In genomic region chr19:55112246-55112780, GRCh38 we compare ENCODE assay signal across 2 cellular contexts.
TF ChIP-seq lines count a peak whose summit lies in the region.

No MANE protein-coding gene starts in this region.

TF ChIP-seq in SK-N-SH, 30 proteins besides CTCF, POLR2A, EP300 and RAD21 (continued from another document):
- TF ChIP-seq IRF3 (IDR thresholded peaks at IDR 0.05; ENCODE audit: low read depth, low read length) (no peak), RCOR1 (IDR thresholded peaks at IDR 0.05; ENCODE audit: low read length) (no peak), MEF2A (IDR thresholded peaks at IDR 0.05; ENCODE audit: borderline replicate concordance, low read depth) (no peak)

TF ChIP-seq in SK-N-SH treated with all-trans-retinoic acid at 6 μM for 48 hours, 23 proteins besides CTCF, POLR2A, EP300 and RAD21 (continued from another document):
- TF ChIP-seq CREB5 (CRISPR knock-in tag; IDR thresholded peaks at IDR 0.05; ENCODE audit: low read depth) (no peak), CSRNP3 (CRISPR knock-in tag; IDR thresholded peaks at IDR 0.05) (no peak), OSR1 (CRISPR knock-in tag; IDR thresholded peaks at IDR 0.05) (no peak), ZFP30 (CRISPR knock-in tag; IDR thresholded peaks at IDR 0.05) (no peak), POU6F1 (CRISPR knock-in tag; IDR thresholded peaks at IDR 0.05; ENCODE audit: borderline replicate concordance, low read depth) (no peak), ISL1 (CRISPR knock-in tag; IDR thresholded peaks at IDR 0.05) (no peak), SNAI2 (CRISPR knock-in tag; IDR thresholded peaks at IDR 0.05) (no peak), ZNF70 (CRISPR knock-in tag; IDR thresholded peaks at IDR 0.05) (no peak), ZNF565 (CRISPR knock-in tag; conservative IDR thresholded peaks at IDR 0.05; ENCODE audit: low read depth) (no peak), ARNTL (CRISPR knock-in tag; IDR thresholded peaks at IDR 0.05; ENCODE audit: borderline replicate concordance, low read depth) (no peak), ESRRG (CRISPR knock-in tag; IDR thresholded peaks at IDR 0.05) (no peak)
